In the genomic region with DNA sequence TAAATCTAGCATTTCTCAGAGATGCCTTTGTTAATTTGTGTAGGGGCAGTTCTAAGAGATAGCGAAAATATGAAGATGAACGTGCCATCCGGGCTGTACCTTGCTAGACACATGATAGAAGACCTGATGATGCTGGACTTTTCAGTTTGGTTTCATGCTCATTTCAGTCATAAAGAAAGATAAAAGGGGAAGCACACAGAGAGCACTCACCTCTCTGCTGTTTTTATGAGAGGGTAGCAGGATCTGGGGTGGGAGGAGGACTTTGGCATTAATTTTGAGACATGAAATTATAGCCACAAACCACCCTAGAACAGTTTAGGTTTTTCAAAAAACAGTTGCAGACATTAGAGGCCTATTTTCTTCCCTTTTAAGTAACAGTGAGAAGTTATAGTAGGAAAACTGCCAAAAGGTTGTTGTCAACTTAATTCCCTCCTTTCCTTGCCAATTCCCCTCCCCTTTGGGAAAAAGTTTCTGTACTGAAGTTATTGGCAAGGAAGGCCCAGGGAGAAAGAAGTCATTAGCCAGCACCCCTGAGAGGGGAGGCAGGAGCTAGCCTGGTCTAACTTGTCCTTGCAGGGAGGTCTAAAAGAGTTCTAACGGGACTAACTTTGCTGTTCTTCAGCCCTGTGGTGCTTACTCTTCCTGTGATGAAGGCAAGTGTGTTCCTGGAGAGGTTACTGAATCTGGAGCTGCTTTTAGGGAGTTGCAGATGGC, we compare ENCODE assay signal across 8 cellular contexts. TPM values are rescaled to one million over a fixed set of nuclear protein-coding genes. Genes with fewer than 3 reads are reported as not detected.
DNase-seq lines count a peak whose midpoint lies in the region; ATAC-seq and TF ChIP-seq lines count a peak whose summit lies in the region.

No MANE protein-coding gene starts in this region.

- H3K4me3 ChIP-seq in adipocyte (ENCODE audit: low read length) (peak overlapping the region; percentile 27), foreskin fibroblast (ENCODE audit: low read depth in 1 of 2, low read length in 2 of 2) (peak overlapping the region in 1 of 2 donors; percentile 87)

- H3K9ac ChIP-seq in adipocyte (ENCODE audit: low read length): no peak overlapping the region

- peak; percentile 72 for ATAC-seq in HG03064 (IDR thresholded peaks at IDR 0.05; ENCODE audit: low read depth, unreplicated experiment)

- no peaks in the 10 kb centered on the region for H3K27me3 ChIP-seq in adipocyte (replicated peaks; ENCODE audit: control insufficient read depth, insufficient read depth, low read length)

- no peaks in the 10 kb centered on the region for H3K9me3 ChIP-seq in adipocyte (ENCODE audit: control insufficient read depth, low read length)

- no peaks in the 10 kb centered on the region for H3K36me3 ChIP-seq in adipocyte (ENCODE audit: control insufficient read depth, insufficient read depth, low read length, severe bottlenecking)

- peak; percentile 10 for DNase-seq in stimulated activated CD4-positive, alpha-beta T cell treated with anti-CD3 and anti-CD28 coated beads, Interleukin-4, amount 100 ng/mL, for 24 hours
- DNase-seq in stimulated activated CD4-positive, alpha-beta T cell treated with anti-CD3 and anti-CD28 coated beads, Interleukin-12 subunit alpha, Interleukin-12 subunit beta, amount 100 ng/mL, for 4 hours: no peak
- DNase-seq in adipocyte (ENCODE audit: low read depth) (peak; percentile 45), myocyte (ENCODE audit: low read depth) (peak; percentile 36), NCI-H1105 treated with DMSO at 0.1 percent for 48 hours (lab: John Stamatoyannopoulos, UW) (no peak), foreskin fibroblast (no peak), NCI-H1092 treated with DMSO at 0.1 percent for 48 hours (lab: John Stamatoyannopoulos, UW) (no peak)

- peaks cover 27% of the 10 kb centered on the region for H3K4me1 ChIP-seq in adipocyte (ENCODE audit: control insufficient read depth, insufficient read depth, low read length)

- TF ChIP-seq CTCF in foreskin fibroblast (IDR thresholded peaks at IDR 0.05; ENCODE audit: low read depth, low read length): no peak

RNA-seq across cellular contexts. Expression of a gene that starts 2.7 kb away (rescaled TPM):
- total RNA-seq in myocyte: 17.4 and 26.2 TPM in 2 replicates
- 17.3 TPM for polyA plus RNA-seq in myocyte (2012)

Comparison
In these comparisons a context has a peak if more than half of its experiments do, and no peak if none do; other contexts are left out.
1. DNase-seq: peak in stimulated activated CD4-positive, alpha-beta T cell treated with anti-CD3 and anti-CD28 coated beads, Interleukin-4, amount 100 ng/mL, for 24 hours (single experiment), adipocyte (single experiment) and myocyte (single experiment); none in stimulated activated CD4-positive, alpha-beta T cell treated with anti-CD3 and anti-CD28 coated beads, Interleukin-12 subunit alpha, Interleukin-12 subunit beta, amount 100 ng/mL, for 4 hours (single experiment), NCI-H1105 treated with DMSO at 0.1 percent for 48 hours (single experiment), foreskin fibroblast (0 of 2) and NCI-H1092 treated with DMSO at 0.1 percent for 48 hours (single experiment).